Comparison of ENCODE assay signal across 8 cellular contexts in genomic region chr7:140696679-140697446, GRCh38. TPM values are rescaled to one million over a fixed set of nuclear protein-coding genes. Genes with fewer than 3 reads are reported as not detected.
DNase-seq lines count a peak whose midpoint lies in the region; ATAC-seq and TF ChIP-seq lines count a peak whose summit lies in the region.

NDUFB2 (plus strand) TSS chr7:140696708; CDS start chr7:140696745, 37 bp downstream.

- in situ Hi-C loops in GM13976 (cut with MboI; ENCODE audit: low sequenced_read_pairs, unreplicated experiment): no loop called here

- intact Hi-C loops in psoas muscle (cut with DNase I): loop anchor here in 1 of 2 donors (10.0 kb wide), 1 partner anchor 228 kb away; the partner anchor contains the start of gene BRAF
- intact Hi-C loops in vagina (cut with DNase I): no loop called here

- WGBS in psoas muscle, 3 donors: 0% methylated on average over 73 to 82 of the region's 82 CpGs

- peak; percentile 89 for DNase-seq in GM13976 (ENCODE audit: low spot score)
- peak; percentile 90 for DNase-seq in NAMALWA (ENCODE audit: low spot score)
- DNase-seq in SW480 (ENCODE audit: low spot score): peak; percentile 85
- peak; percentile 67 to 97 (median 91) for DNase-seq in anterior cingulate cortex (lab: John Stamatoyannopoulos, UW)
- peak; percentile 80 for DNase-seq in right atrium auricular region (ENCODE audit: low spot score)
- peak; percentile 77 to 82 for DNase-seq in psoas muscle
- peak in 1 of 2 donors; percentile 92 for DNase-seq in vagina (ENCODE audit: extremely low spot score in 2 of 2)

- peak within 1 kb of the TSS; percentile 83 to 96 for H3K27ac ChIP-seq in right atrium auricular region
- peak within 1 kb of the TSS; percentile 97 for H3K27ac ChIP-seq in psoas muscle
- H3K27ac ChIP-seq in vagina: peak within 1 kb of the TSS; percentile 87

- peaks cover 0 to 27% of the 10 kb centered on the region in 2 donors for H3K4me1 ChIP-seq in right atrium auricular region
- H3K4me1 ChIP-seq in psoas muscle: peaks cover 21% of the 10 kb centered on the region
- H3K4me1 ChIP-seq in vagina: peaks cover 33% of the 10 kb centered on the region

- ATAC-seq in HG02571 (IDR thresholded peaks at IDR 0.05; ENCODE audit: unreplicated experiment) (peak; percentile 86), psoas muscle (peak; percentile 90 to 93 (median 92))

- TF ChIP-seq CTCF in GM13976 (IDR thresholded peaks at IDR 0.05; ENCODE audit: borderline replicate concordance, control extremely low read depth, extremely low read depth, insufficient read depth, missing control alignments): no peak
- no peak for TF ChIP-seq CTCF in right atrium auricular region (IDR thresholded peaks at IDR 0.05)
- no peak for TF ChIP-seq CTCF in psoas muscle (IDR thresholded peaks at IDR 0.05)
- TF ChIP-seq CTCF in vagina (IDR thresholded peaks at IDR 0.05): no peak

- H3K36me3 ChIP-seq in right atrium auricular region: no peaks in the 10 kb centered on the region
- peaks cover 0 to 7% of the 10 kb centered on the region in 2 donors for H3K36me3 ChIP-seq in psoas muscle (ENCODE audit: insufficient read depth in 1 of 2, low read depth in 1 of 2)
- peaks cover 1 to 3% of the 10 kb centered on the region in 2 donors for H3K36me3 ChIP-seq in vagina

- H3K4me3 ChIP-seq in right atrium auricular region (peak within 1 kb of the TSS; percentile 66 to 83), psoas muscle (peak within 1 kb of the TSS; percentile 88), vagina (peak within 1 kb of the TSS; percentile 68 to 86)

- TF ChIP-seq POLR2A in vagina (IDR thresholded peaks at IDR 0.05): peak in 1 of 2 donors; percentile 87

- H3K9me3 ChIP-seq in right atrium auricular region (no peaks in the 10 kb centered on the region), psoas muscle (no peaks in the 10 kb centered on the region), vagina (no peaks in the 10 kb centered on the region)

- no peaks in the 10 kb centered on the region for H3K27me3 ChIP-seq in right atrium auricular region
- no peaks in the 10 kb centered on the region for H3K27me3 ChIP-seq in psoas muscle (ENCODE audit: insufficient read depth in 3 of 3, low read length in 2 of 3)
- H3K27me3 ChIP-seq in vagina: no peaks in the 10 kb centered on the region

RNA-seq across cellular contexts. Expression of gene NDUFB2, which starts in this region (rescaled TPM):
- total RNA-seq in right atrium auricular region: 100 to 1,000 TPM; 397 to 767 TPM
- total RNA-seq in psoas muscle: 100 to 1,000 TPM; 320 to 481 (median 388) TPM
- polyA plus RNA-seq in psoas muscle: 100 to 1,000 TPM; 642 to 768 (median 747) TPM
- total RNA-seq in vagina: 257 TPM
